ENCODE assay signal across 8 cellular contexts in the genomic region with DNA sequence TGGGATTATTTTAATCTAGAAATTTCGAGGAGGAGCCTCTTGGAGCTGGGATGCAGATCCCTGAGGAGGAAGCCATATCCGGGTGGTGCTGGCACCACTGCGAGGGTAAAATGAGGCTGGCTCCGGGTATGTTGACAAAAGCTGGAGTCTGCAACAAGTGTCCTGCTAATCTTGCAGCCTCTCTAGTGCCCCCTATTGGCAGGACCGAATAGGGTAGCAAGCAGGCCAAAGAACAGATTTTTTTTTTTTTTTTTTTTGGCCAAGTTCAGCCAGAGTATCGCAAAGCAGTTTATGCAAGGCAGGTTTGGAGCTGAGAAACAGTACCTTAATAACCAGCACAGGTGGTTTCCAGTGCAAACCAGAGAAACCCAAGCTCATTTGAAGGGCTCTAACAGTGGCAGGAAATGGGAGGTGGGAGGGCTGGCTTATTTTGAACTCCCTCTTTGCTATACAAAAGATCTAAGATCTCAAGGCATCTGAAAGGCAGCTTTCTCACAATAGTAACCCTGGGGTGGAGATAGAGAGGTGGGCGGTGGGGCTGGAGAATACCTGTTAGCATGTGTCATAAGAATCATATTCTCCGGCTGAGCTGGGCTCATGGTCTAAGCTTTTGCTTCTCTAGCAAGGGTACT. TPM values are rescaled to one million over a fixed set of nuclear protein-coding genes. Genes with fewer than 3 reads are reported as not detected.
DNase-seq lines count a peak whose midpoint lies in the region; ATAC-seq and TF ChIP-seq lines count a peak whose summit lies in the region.

No MANE protein-coding gene starts in this region.

- DNase-seq in DMS53 treated with DMSO at 0.1 percent for 48 hours (lab: John Stamatoyannopoulos, UW; ENCODE audit: unreplicated experiment) (peak; percentile 14), OCI-M1 (lab: John Stamatoyannopoulos, UW) (peak; percentile 68), osteoblast (ENCODE audit: insufficient read length, low spot score, missing footprints) (no peak), esophagus squamous epithelium (lab: John Stamatoyannopoulos, UW) (no peak), NCI-H1092 (lab: John Stamatoyannopoulos, UW) (no peak)
- peak; percentile 17 for DNase-seq in activated naive CD8-positive, alpha-beta T cell treated with anti-CD3 and anti-CD28 coated beads, Interleukin-2, amount 50 U/mL, for 16 hours (ENCODE audit: low read depth, low spot score)

- H2AFZ ChIP-seq in osteoblast (ENCODE audit: low read length) = no peak overlapping the region

- H3K36me3 ChIP-seq in osteoblast (ENCODE audit: insufficient read depth, low read length) (no peaks in the 10 kb centered on the region), esophagus squamous epithelium (no peaks in the 10 kb centered on the region)

- H3K27me3 ChIP-seq in osteoblast (ENCODE audit: insufficient read depth, low read length) = peaks cover 8% of the 10 kb centered on the region
- H3K27me3 ChIP-seq in esophagus squamous epithelium = no peaks in the 10 kb centered on the region

- H3K4me1 ChIP-seq in osteoblast (ENCODE audit: insufficient read depth, low read length) = peaks cover 9% of the 10 kb centered on the region
- peaks cover 0 to 23% (median 0%) of the 10 kb centered on the region in 3 donors for H3K4me1 ChIP-seq in esophagus squamous epithelium

- intact Hi-C loops in esophagus squamous epithelium (cut with DNase I) = no loop called here

- H3K9me3 ChIP-seq in osteoblast (ENCODE audit: low read depth, low read length) (no peaks in the 10 kb centered on the region), esophagus squamous epithelium (no peaks in the 10 kb centered on the region)

- TF ChIP-seq POLR2A in esophagus squamous epithelium (IDR thresholded peaks at IDR 0.05) = no peak

- WGBS in esophagus squamous epithelium, 2 donors = 62 to 64% methylated on average over 8 of the region's 8 CpGs

- peak; percentile 50 for TF ChIP-seq CTCF in osteoblast (IDR thresholded peaks at IDR 0.05; ENCODE audit: extremely low read depth, low read depth, low read length)
- TF ChIP-seq CTCF in esophagus squamous epithelium (IDR thresholded peaks at IDR 0.05) = peak in 3 of 6 experiments; percentile 8 to 48 (median 22)

- no peak overlapping the region for H3K4me3 ChIP-seq in osteoblast (ENCODE audit: insufficient read depth, low read length)
- no peak overlapping the region for H3K4me3 ChIP-seq in esophagus squamous epithelium

- H4K20me1 ChIP-seq in osteoblast (ENCODE audit: insufficient read depth, low read length) = no peaks in the 10 kb centered on the region

- H3K27ac ChIP-seq in osteoblast (ENCODE audit: low read depth, low read length) (no peak overlapping the region), esophagus squamous epithelium (peak overlapping the region in 1 of 4 donors; percentile 67)

- no peak for ATAC-seq in GM19455 (IDR thresholded peaks at IDR 0.05; ENCODE audit: unreplicated experiment)
- no peak for ATAC-seq in GM18909 (IDR thresholded peaks at IDR 0.05; ENCODE audit: poor library complexity, unreplicated experiment)

- no peak overlapping the region for H3K4me2 ChIP-seq in osteoblast (ENCODE audit: insufficient read depth, low read length)

- no peaks in the 10 kb centered on the region for H3K79me2 ChIP-seq in osteoblast (ENCODE audit: insufficient read depth, low read length)

RNA-seq across cellular contexts. Expression of a gene that starts 38.2 kb away (rescaled TPM):
- total RNA-seq in osteoblast (7.6 and 8.0 TPM in 2 replicates), esophagus squamous epithelium (10 to 100 TPM; 16.2 to 30.8 (median 17.5) TPM)

RNA-seq across cellular contexts. Expression of a gene that starts 41.3 kb away (rescaled TPM):
- total RNA-seq in osteoblast (not detected in 2 replicates), esophagus squamous epithelium (10 to 100 TPM; 11.6 to 38.0 (median 20.8) TPM)

Comparison
In these comparisons a context has a peak if more than half of its experiments do, and no peak if none do; other contexts are left out.
1. DNase-seq: peak in DMS53 treated with DMSO at 0.1 percent for 48 hours (single experiment), OCI-M1 (single experiment) and activated naive CD8-positive, alpha-beta T cell treated with anti-CD3 and anti-CD28 coated beads, Interleukin-2, amount 50 U/mL, for 16 hours (single experiment); none in osteoblast (single experiment), esophagus squamous epithelium (single experiment) and NCI-H1092 (single experiment).
2. RNA of a gene that starts 41.3 kb away (total RNA-seq): 11.6 to 38.0 TPM in esophagus squamous epithelium; not detected in osteoblast; every median in the first group is over 10 times any median in the second.